Comparison of ENCODE assay signal across 10 cellular contexts in the genomic region with DNA sequence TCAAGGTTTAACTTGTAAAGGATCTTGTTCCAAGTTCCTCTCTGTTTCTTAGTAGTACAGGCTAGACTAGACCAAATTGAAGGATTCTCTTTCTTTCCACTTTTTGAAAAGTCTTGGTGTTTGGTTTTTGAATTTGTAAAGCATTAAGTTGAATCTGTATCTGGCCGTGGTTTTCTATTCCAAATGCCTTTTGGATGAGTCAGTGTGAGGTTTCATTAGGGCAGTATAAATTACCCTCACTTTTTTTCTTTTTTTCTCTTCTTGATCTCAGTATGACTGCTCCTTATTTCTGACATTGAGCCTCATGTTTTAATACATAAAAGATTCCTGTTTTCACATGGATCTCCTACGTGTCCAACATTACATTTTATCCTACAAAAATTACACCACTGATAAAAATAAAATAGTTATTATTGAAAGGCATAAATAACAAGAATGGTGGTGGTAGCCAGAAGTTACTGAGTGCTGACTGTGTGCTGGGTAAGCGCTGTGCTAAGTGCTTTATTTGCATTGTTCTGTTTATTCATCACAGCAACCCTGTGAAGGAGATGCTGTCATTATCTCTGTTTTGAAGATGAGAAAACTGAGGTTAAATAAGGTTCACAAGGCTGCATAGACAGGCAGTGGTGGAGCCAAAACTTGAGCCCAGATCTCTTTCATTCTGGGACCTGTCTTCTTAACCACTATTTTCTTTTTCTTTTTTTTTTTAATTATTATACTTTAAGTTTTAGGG. TPM values are rescaled to one million over a fixed set of nuclear protein-coding genes. Genes with fewer than 3 reads are reported as not detected.
DNase-seq lines count a peak whose midpoint lies in the region; ATAC-seq, FAIRE-seq and TF ChIP-seq lines count a peak whose summit lies in the region.
"Had no signal": no experiment of that assay in that cellular context is flagged by ENCODE, and none has a peak within 500 bp of the region (broad histone marks: within the 10 kb centered on the region; RNA-seq: fewer than 3 reads in every experiment).

No MANE protein-coding gene starts in this region.

- DNase-seq in HFFc6: peak; percentile 71
- no peak for DNase-seq in GM12878 (ENCODE audit: low read depth, low spot score)
- DNase-seq in left ventricle myocardium superior: no peak
- DNase-seq in transverse colon: no peak
- DNase-seq in stimulated activated CD4-positive, alpha-beta T cell treated with anti-CD3 and anti-CD28 coated beads, Interleukin-4, amount 100 ng/mL, for 4 hours: no peak
- DNase-seq: activated effector memory CD4-positive, alpha-beta T cell treated with anti-CD3 and anti-CD28 coated beads, Interleukin-2, amount 50 U/mL, for 16 hours; head of caudate nucleus had no signal

- H3K9ac ChIP-seq in GM12878 (ENCODE audit: control insufficient read depth, insufficient read depth, low read length): no peak overlapping the region

- H3K4me3 ChIP-seq in GM12878 (no peak overlapping the region), transverse colon (no peak overlapping the region)

- TF ChIP-seq POLR2A in GM12878 (IDR thresholded peaks at IDR 0.05; ENCODE audit: low read depth, low read length) (no peak), transverse colon (IDR thresholded peaks at IDR 0.05) (no peak)

- in situ Hi-C loops in GM12878 (cut with MboI) (no loop called here), transverse colon (cut with MboI; ENCODE audit: low pct_ligation_motif_present in 1 of 4, low pct_unique_long_range_greater_than_20kb in 1 of 4, low sequenced_read_pairs in 3 of 4) (no loop called here)

- H3K4me2 ChIP-seq in GM12878 (ENCODE audit: control insufficient read depth, insufficient read depth): no peak overlapping the region

- H3K27me3 ChIP-seq in GM12878 (replicated peaks in 1 of 2; ENCODE audit: control insufficient read depth in 2 of 2, insufficient read depth in 2 of 2, low read length in 1 of 2) (no peaks in the 10 kb centered on the region; a peak in 1 of 4 replicates), transverse colon (no peaks in the 10 kb centered on the region)

- POLR2A ChIA-PET in GM12878 (lab: Charles Lee): no interaction called here

- no peaks in the 10 kb centered on the region for H4K20me1 ChIP-seq in GM12878 (ENCODE audit: control insufficient read depth, insufficient read depth)

- H3K36me3 Mint-ChIP-seq in HFFc6 (ENCODE audit: low read depth): peaks cover 11% of the 10 kb centered on the region

- TF ChIP-seq EP300 in GM12878 (IDR thresholded peaks at IDR 0.05; ENCODE audit: borderline replicate concordance in 1 of 2, control insufficient read depth in 1 of 2, low read depth in 2 of 2, low read length in 2 of 2) (no peak), transverse colon (IDR thresholded peaks at IDR 0.05; ENCODE audit: low read depth) (no peak)

- FAIRE-seq in GM12878 (lab: Jason Lieb, UNC): no peak

- H3K9me3 Mint-ChIP-seq in HFFc6: no peaks in the 10 kb centered on the region

- WGBS in GM12878 (ENCODE audit: insufficient coverage, insufficient replicate concordance, low lambda C conversion rate, missing lambda C conversion rate): 2% methylated on average over 3 of the region's 3 CpGs
- WGBS in transverse colon (ENCODE audit: low coverage in 1 of 2), 2 donors: 57 to 65% methylated on average over 3 of the region's 3 CpGs

- peak overlapping the region; percentile 78 for H3K27ac Mint-ChIP-seq in HFFc6

- no peaks in the 10 kb centered on the region for H3K36me3 ChIP-seq in GM12878 (ENCODE audit: control insufficient read depth in 2 of 2, insufficient read depth in 2 of 2, low read length in 1 of 2)
- H3K36me3 ChIP-seq in transverse colon: no peaks in the 10 kb centered on the region
- H3K36me3 ChIP-seq: neutrophil had no signal

- peak; percentile 74 for ATAC-seq in GM12878
- peak; percentile 3 for ATAC-seq in left ventricle myocardium superior
- no peak for ATAC-seq in HG02798 (IDR thresholded peaks at IDR 0.05; ENCODE audit: poor library complexity, unreplicated experiment)
- ATAC-seq in GM21360 (IDR thresholded peaks at IDR 0.05; ENCODE audit: unreplicated experiment): no peak

- TF ChIP-seq RAD21 in GM12878 (IDR thresholded peaks at IDR 0.05; ENCODE audit: insufficient read depth, low read depth, low read length): no peak

- no peaks in the 10 kb centered on the region for H3K27me3 Mint-ChIP-seq in HFFc6 (ENCODE audit: insufficient read depth)

- H3K4me1 Mint-ChIP-seq in HFFc6 (ENCODE audit: low read depth): peaks cover 87% of the 10 kb centered on the region

- H3K4me1 ChIP-seq in GM12878 (ENCODE audit: control insufficient read depth, insufficient read depth, low read length): no peaks in the 10 kb centered on the region
- H3K4me1 ChIP-seq in transverse colon: peaks cover 6 to 54% (median 8%) of the 10 kb centered on the region in 4 donors

- RAD21 ChIA-PET in GM12878 (lab: Charles Lee; ENCODE audit: unreplicated experiment): no interaction called here

- no peak for TF ChIP-seq CTCF in HFFc6 (IDR thresholded peaks at IDR 0.05)
- TF ChIP-seq CTCF in GM12878 (IDR thresholded peaks at IDR 0.05 in 2 of 3, conservative IDR thresholded peaks at IDR 0.05 in 1 of 3; ENCODE audit: control insufficient read depth in 2 of 3, extremely low read depth in 1 of 3, insufficient read depth in 1 of 3, low read depth in 3 of 3, low read length in 3 of 3): no peak
- TF ChIP-seq CTCF in transverse colon (IDR thresholded peaks at IDR 0.05): no peak

- no peaks in the 10 kb centered on the region for H3K79me2 ChIP-seq in GM12878 (ENCODE audit: control insufficient read depth, insufficient read depth, low read length)

- intact Hi-C loops in GM12878 (cut with micrococcal nuclease; ENCODE audit: unreplicated experiment) (no loop called here), left ventricle myocardium superior (cut with micrococcal nuclease) (no loop called here), transverse colon (cut with DNase I; ENCODE audit: low total_unique reads) (no loop called here)

- SMC1A ChIA-PET in GM12878 (lab: Charles Lee; ENCODE audit: uncharacterized antibody, unreplicated experiment): no interaction called here

- no peak overlapping the region for H3K27ac ChIP-seq in GM12878 (ENCODE audit: control insufficient read depth, insufficient read depth)
- H3K27ac ChIP-seq in transverse colon: peak overlapping the region; percentile 26 to 70 (median 63)
- H3K27ac ChIP-seq: neutrophil had no signal

- H3K4me3 Mint-ChIP-seq in HFFc6: peak overlapping the region; percentile 67

- CTCF ChIA-PET in GM12878 (lab: Yijun Ruan, JAX): no interaction called here

- BruUV-seq in GM12878 (replicated peaks; lab: Mats Ljungman, UMichigan): no TSS peak

- H3K9me3 ChIP-seq in GM12878 (replicated peaks; ENCODE audit: control insufficient read depth, insufficient read depth, low read length) (no peaks in the 10 kb centered on the region), transverse colon (no peaks in the 10 kb centered on the region)
- H3K9me3 ChIP-seq: neutrophil had no signal

- no peak overlapping the region for H2AFZ ChIP-seq in GM12878 (ENCODE audit: control insufficient read depth, low read depth, low read length)

TF ChIP-seq in GM12878, 131 proteins besides CTCF, POLR2A, EP300 and RAD21 (continues in another document):
- no peak for TF ChIP-seq ZNF207 (IDR thresholded peaks at IDR 0.05; ENCODE audit: borderline replicate concordance)
- no peak for TF ChIP-seq FOS (IDR thresholded peaks at IDR 0.05; ENCODE audit: borderline replicate concordance, extremely low read depth, insufficient read length)
- TF ChIP-seq RB1 (IDR thresholded peaks at IDR 0.05; ENCODE audit: borderline replicate concordance): no peak
- no peak for TF ChIP-seq SP1 (IDR thresholded peaks at IDR 0.05; ENCODE audit: low read depth, low read length)
- no peak for TF ChIP-seq NFXL1 (IDR thresholded peaks at IDR 0.05; ENCODE audit: borderline replicate concordance)
- TF ChIP-seq IRF4 (IDR thresholded peaks at IDR 0.05; ENCODE audit: low read depth, low read length): no peak
- TF ChIP-seq TBL1XR1 (IDR thresholded peaks at IDR 0.05; ENCODE audit: low read depth, low read length): no peak
- TF ChIP-seq CREM (IDR thresholded peaks at IDR 0.05; ENCODE audit: low read depth): no peak
- TF ChIP-seq ATF3 (IDR thresholded peaks at IDR 0.05; ENCODE audit: borderline replicate concordance, extremely low read depth, low read depth, low read length): no peak

RNA-seq across cellular contexts. Expression of gene MITF, which starts 48.3 kb away (rescaled TPM):
- 10 to 100 TPM; 23.3 to 38.2 (median 25.7) TPM for total RNA-seq in HFFc6 (2021; fragmentation: NEBNext Ultra II Directional; extraction: Animal tissue kit (Norgen Biotek cat#: 25700))
- not detected in 2 replicates for total RNA-seq in GM12878 (2013; cell fraction: nucleolus; rRNA removed)
- total RNA-seq in GM12878 (2014; rRNA removed): under 0.01 TPM in 2 replicates
- not detected in 2 replicates for total RNA-seq in GM12878 (2014; rRNA removed; fragmentation: Illumina TruSeq; extraction: Trizol)
- total RNA-seq in GM12878 (2021): not detected in 2 replicates
- not detected for polyA plus RNA-seq in GM12878 (2011; ENCODE audit: low read depth)
- 0.90 and 1.1 TPM in 2 replicates for polyA plus RNA-seq in GM12878 (2011; rRNA removed)
- polyA plus RNA-seq in GM12878 (2011; cell fraction: cytosol; rRNA removed): 1.0 and 1.1 TPM in 2 replicates
- polyA plus RNA-seq in GM12878 (2011; cell fraction: nucleus; rRNA removed): 0.52 and 0.64 TPM in 2 replicates
- not detected in 2 replicates for polyA plus RNA-seq in GM12878 (2012)
- 0.06 TPM in 1 of 2 replicates, not detected in the other for polyA plus RNA-seq in GM12878 (2014; fragmentation: Illumina TruSeq; extraction: Trizol)
- polyA plus RNA-seq in GM12878 (2014; fragmentation: Nextera tagmentation; extraction: Ambion mirVana): under 1 TPM in 1 of 2 experiments, not detected in 1; 0.02 TPM
- 0.04 TPM in 1 of 2 replicates, not detected in the other for polyA plus RNA-seq in GM12878 (2014; rRNA removed)
- under 1 TPM; 0.06 to 0.07 TPM for polyA plus RNA-seq in GM12878 (2016; fragmentation: Nextera tagmentation; extraction: Ambion mirVana)
- polyA minus RNA-seq in GM12878 (2011; rRNA and poly(A)+ RNA removed): 1.5 and 1.6 TPM in 2 replicates
- polyA minus RNA-seq in GM12878 (2011; cell fraction: cytosol; rRNA and poly(A)+ RNA removed): 0.52 and 1.9 TPM in 2 replicates
- polyA minus RNA-seq in GM12878 (2011; cell fraction: nucleus; rRNA and poly(A)+ RNA removed): 2.5 and 3.3 TPM in 2 replicates
- 69.4 TPM for total RNA-seq in left ventricle myocardium superior
- 10 to 100 TPM; 12.2 to 20.9 (median 17.1) TPM for total RNA-seq in transverse colon

Comparison
In these comparisons a context has a peak if more than half of its experiments do, and no peak if none do; other contexts are left out.
1. ATAC-seq: peak in GM12878 (single experiment) and left ventricle myocardium superior (single experiment); none in HG02798 (single experiment) and GM21360 (single experiment).
2. RNA of gene MITF, which starts 48.3 kb away (total RNA-seq): 69.4 TPM in left ventricle myocardium superior (single experiment), 23.3 to 38.2 TPM in HFFc6 and 12.2 to 20.9 TPM in transverse colon; under 0.01 TPM in GM12878; every median in the first group is over 10 times any median in the second.